Comparison of ENCODE assay signal across 1 cellular context in the genomic region with DNA sequence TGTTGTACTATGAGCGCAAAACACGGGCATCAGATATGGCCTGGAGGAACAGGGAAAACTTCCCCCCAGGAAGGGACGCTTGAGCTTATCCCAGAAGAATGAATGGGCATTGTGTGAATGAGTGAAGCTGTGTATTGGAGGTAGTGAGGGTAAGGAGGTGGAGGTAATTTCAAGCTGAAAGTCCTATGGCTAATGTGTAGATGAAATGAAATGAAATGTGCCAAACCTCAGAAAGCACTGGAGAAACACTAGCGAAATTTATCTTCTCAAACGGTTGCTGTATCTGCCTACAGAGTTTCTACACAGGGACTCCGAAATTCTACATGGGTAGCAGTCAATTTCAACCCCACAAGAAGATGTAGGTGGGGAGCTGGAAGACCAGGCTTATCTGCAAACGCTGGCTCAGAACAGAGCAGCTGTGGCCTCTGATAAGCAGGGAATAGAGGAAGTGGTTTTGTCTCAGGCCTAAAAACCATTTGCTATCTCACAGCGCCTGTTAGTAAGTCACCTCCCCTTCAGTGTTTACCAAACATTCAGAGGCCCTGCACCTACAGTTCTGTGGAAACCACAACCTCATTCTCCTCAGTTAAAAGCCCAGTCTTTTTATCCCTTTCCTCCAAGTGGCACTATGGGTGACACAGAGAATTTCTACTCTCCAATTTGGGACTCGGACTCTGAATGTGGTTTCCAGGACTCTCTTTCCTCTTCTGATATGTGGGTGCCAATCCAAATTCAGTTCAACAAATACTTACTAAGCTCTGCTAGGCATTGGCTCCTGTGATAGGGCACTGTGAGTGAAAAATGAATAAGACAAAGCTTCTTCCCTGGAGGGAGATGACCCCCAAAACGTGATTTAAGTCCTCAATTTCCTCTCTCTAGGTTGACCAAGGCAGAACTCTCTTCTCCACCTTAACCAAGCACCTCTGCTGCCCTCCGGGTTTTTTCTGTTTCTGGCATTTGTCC.
A peak's percentile ranks its signal among the peaks of the same experiment; 100 is the strongest.
TF ChIP-seq lines count a peak whose summit lies in the region.

No MANE protein-coding gene starts in this region.

TF ChIP-seq in K562, 482 proteins besides CTCF, POLR2A, EP300 and RAD21 (continues in another document):
- no peak for TF ChIP-seq PURB (CRISPR knock-in tag; IDR thresholded peaks at IDR 0.05; ENCODE audit: low read depth)
- TF ChIP-seq GABPB2 (CRISPR knock-in tag; conservative IDR thresholded peaks at IDR 0.05) = no peak
- peak; percentile 99 for TF ChIP-seq STAT5A (IDR thresholded peaks at IDR 0.05; ENCODE audit: borderline replicate concordance, low read length)
- TF ChIP-seq MBD2 (IDR thresholded peaks at IDR 0.05; ENCODE audit: borderline replicate concordance, low read depth) = peak; percentile 97
- TF ChIP-seq, protein P1, sequence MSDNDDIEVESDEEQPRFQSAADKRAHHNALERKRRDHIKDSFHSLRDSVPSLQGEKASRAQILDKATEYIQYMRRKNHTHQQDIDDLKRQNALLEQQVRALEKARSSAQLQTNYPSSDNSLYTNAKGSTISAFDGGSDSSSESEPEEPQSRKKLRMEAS (CRISPR knock-in tag; IDR thresholded peaks at IDR 0.05) = peak; percentile 71
- TF ChIP-seq TARDBP (IDR thresholded peaks at IDR 0.05) = peak; percentile 99
- TF ChIP-seq, protein P2, sequence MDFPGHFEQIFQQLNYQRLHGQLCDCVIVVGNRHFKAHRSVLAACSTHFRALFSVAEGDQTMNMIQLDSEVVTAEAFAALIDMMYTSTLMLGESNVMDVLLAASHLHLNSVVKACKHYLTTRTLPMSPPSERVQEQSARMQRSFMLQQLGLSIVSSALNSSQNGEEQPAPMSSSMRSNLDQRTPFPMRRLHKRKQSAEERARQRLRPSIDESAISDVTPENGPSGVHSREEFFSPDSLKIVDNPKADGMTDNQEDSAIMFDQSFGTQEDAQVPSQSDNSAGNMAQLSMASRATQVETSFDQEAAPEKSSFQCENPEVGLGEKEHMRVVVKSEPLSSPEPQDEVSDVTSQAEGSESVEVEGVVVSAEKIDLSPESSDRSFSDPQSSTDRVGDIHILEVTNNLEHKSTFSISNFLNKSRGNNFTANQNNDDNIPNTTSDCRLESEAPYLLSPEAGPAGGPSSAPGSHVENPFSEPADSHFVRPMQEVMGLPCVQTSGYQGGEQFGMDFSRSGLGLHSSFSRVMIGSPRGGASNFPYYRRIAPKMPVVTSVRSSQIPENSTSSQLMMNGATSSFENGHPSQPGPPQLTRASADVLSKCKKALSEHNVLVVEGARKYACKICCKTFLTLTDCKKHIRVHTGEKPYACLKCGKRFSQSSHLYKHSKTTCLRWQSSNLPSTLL (IDR thresholded peaks at IDR 0.05) = no peak
- TF ChIP-seq NFATC3 (IDR thresholded peaks at IDR 0.05) = peak; percentile 91
- TF ChIP-seq, protein P3, sequence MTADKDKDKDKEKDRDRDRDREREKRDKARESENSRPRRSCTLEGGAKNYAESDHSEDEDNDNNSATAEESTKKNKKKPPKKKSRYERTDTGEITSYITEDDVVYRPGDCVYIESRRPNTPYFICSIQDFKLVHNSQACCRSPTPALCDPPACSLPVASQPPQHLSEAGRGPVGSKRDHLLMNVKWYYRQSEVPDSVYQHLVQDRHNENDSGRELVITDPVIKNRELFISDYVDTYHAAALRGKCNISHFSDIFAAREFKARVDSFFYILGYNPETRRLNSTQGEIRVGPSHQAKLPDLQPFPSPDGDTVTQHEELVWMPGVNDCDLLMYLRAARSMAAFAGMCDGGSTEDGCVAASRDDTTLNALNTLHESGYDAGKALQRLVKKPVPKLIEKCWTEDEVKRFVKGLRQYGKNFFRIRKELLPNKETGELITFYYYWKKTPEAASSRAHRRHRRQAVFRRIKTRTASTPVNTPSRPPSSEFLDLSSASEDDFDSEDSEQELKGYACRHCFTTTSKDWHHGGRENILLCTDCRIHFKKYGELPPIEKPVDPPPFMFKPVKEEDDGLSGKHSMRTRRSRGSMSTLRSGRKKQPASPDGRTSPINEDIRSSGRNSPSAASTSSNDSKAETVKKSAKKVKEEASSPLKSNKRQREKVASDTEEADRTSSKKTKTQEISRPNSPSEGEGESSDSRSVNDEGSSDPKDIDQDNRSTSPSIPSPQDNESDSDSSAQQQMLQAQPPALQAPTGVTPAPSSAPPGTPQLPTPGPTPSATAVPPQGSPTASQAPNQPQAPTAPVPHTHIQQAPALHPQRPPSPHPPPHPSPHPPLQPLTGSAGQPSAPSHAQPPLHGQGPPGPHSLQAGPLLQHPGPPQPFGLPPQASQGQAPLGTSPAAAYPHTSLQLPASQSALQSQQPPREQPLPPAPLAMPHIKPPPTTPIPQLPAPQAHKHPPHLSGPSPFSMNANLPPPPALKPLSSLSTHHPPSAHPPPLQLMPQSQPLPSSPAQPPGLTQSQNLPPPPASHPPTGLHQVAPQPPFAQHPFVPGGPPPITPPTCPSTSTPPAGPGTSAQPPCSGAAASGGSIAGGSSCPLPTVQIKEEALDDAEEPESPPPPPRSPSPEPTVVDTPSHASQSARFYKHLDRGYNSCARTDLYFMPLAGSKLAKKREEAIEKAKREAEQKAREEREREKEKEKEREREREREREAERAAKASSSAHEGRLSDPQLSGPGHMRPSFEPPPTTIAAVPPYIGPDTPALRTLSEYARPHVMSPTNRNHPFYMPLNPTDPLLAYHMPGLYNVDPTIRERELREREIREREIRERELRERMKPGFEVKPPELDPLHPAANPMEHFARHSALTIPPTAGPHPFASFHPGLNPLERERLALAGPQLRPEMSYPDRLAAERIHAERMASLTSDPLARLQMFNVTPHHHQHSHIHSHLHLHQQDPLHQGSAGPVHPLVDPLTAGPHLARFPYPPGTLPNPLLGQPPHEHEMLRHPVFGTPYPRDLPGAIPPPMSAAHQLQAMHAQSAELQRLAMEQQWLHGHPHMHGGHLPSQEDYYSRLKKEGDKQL (CRISPR knock-in tag; IDR thresholded peaks at IDR 0.05; ENCODE audit: borderline replicate concordance) = no peak
- no peak for TF ChIP-seq YBX1 (IDR thresholded peaks at IDR 0.05)
- peak; percentile 42; the same call in 1 of the 2 replicates for TF ChIP-seq ZBTB12 (CRISPR knock-in tag; IDR thresholded peaks at IDR 0.05)
- TF ChIP-seq MYBL2 (IDR thresholded peaks at IDR 0.05; ENCODE audit: low read depth) = peak; percentile 59; the same call in 1 of the 2 replicates
- no peak for TF ChIP-seq MYBL2 (CRISPR knock-in tag; IDR thresholded peaks at IDR 0.05; ENCODE audit: borderline replicate concordance)
- TF ChIP-seq CBX5 (IDR thresholded peaks at IDR 0.05; ENCODE audit: borderline replicate concordance, low read depth) = peak; percentile 64
- TF ChIP-seq TFAM (CRISPR knock-in tag; conservative IDR thresholded peaks at IDR 0.05) = no peak
- TF ChIP-seq, protein P4, sequence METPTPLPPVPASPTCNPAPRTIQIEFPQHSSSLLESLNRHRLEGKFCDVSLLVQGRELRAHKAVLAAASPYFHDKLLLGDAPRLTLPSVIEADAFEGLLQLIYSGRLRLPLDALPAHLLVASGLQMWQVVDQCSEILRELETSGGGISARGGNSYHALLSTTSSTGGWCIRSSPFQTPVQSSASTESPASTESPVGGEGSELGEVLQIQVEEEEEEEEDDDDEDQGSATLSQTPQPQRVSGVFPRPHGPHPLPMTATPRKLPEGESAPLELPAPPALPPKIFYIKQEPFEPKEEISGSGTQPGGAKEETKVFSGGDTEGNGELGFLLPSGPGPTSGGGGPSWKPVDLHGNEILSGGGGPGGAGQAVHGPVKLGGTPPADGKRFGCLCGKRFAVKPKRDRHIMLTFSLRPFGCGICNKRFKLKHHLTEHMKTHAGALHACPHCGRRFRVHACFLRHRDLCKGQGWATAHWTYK (CRISPR knock-in tag; IDR thresholded peaks at IDR 0.05) = peak; percentile 93; the same call in 1 of the 2 replicates
- TF ChIP-seq ZNF354B (CRISPR knock-in tag; IDR thresholded peaks at IDR 0.05) = peak; percentile 51; the same call in 1 of the 2 replicates
- TF ChIP-seq ZNF512 (tag; IDR thresholded peaks at IDR 0.05) = no peak
- no peak; the same call in none of the 2 replicates for TF ChIP-seq OTX1 (CRISPR knock-in tag; IDR thresholded peaks at IDR 0.05)
- peak in 1 of 2 experiments; percentile 15; a peak in 1 of 4 replicates for TF ChIP-seq NRF1 (conservative IDR thresholded peaks at IDR 0.05 in 1 of 2, IDR thresholded peaks at IDR 0.05 in 1 of 2)
- TF ChIP-seq, protein P5, sequence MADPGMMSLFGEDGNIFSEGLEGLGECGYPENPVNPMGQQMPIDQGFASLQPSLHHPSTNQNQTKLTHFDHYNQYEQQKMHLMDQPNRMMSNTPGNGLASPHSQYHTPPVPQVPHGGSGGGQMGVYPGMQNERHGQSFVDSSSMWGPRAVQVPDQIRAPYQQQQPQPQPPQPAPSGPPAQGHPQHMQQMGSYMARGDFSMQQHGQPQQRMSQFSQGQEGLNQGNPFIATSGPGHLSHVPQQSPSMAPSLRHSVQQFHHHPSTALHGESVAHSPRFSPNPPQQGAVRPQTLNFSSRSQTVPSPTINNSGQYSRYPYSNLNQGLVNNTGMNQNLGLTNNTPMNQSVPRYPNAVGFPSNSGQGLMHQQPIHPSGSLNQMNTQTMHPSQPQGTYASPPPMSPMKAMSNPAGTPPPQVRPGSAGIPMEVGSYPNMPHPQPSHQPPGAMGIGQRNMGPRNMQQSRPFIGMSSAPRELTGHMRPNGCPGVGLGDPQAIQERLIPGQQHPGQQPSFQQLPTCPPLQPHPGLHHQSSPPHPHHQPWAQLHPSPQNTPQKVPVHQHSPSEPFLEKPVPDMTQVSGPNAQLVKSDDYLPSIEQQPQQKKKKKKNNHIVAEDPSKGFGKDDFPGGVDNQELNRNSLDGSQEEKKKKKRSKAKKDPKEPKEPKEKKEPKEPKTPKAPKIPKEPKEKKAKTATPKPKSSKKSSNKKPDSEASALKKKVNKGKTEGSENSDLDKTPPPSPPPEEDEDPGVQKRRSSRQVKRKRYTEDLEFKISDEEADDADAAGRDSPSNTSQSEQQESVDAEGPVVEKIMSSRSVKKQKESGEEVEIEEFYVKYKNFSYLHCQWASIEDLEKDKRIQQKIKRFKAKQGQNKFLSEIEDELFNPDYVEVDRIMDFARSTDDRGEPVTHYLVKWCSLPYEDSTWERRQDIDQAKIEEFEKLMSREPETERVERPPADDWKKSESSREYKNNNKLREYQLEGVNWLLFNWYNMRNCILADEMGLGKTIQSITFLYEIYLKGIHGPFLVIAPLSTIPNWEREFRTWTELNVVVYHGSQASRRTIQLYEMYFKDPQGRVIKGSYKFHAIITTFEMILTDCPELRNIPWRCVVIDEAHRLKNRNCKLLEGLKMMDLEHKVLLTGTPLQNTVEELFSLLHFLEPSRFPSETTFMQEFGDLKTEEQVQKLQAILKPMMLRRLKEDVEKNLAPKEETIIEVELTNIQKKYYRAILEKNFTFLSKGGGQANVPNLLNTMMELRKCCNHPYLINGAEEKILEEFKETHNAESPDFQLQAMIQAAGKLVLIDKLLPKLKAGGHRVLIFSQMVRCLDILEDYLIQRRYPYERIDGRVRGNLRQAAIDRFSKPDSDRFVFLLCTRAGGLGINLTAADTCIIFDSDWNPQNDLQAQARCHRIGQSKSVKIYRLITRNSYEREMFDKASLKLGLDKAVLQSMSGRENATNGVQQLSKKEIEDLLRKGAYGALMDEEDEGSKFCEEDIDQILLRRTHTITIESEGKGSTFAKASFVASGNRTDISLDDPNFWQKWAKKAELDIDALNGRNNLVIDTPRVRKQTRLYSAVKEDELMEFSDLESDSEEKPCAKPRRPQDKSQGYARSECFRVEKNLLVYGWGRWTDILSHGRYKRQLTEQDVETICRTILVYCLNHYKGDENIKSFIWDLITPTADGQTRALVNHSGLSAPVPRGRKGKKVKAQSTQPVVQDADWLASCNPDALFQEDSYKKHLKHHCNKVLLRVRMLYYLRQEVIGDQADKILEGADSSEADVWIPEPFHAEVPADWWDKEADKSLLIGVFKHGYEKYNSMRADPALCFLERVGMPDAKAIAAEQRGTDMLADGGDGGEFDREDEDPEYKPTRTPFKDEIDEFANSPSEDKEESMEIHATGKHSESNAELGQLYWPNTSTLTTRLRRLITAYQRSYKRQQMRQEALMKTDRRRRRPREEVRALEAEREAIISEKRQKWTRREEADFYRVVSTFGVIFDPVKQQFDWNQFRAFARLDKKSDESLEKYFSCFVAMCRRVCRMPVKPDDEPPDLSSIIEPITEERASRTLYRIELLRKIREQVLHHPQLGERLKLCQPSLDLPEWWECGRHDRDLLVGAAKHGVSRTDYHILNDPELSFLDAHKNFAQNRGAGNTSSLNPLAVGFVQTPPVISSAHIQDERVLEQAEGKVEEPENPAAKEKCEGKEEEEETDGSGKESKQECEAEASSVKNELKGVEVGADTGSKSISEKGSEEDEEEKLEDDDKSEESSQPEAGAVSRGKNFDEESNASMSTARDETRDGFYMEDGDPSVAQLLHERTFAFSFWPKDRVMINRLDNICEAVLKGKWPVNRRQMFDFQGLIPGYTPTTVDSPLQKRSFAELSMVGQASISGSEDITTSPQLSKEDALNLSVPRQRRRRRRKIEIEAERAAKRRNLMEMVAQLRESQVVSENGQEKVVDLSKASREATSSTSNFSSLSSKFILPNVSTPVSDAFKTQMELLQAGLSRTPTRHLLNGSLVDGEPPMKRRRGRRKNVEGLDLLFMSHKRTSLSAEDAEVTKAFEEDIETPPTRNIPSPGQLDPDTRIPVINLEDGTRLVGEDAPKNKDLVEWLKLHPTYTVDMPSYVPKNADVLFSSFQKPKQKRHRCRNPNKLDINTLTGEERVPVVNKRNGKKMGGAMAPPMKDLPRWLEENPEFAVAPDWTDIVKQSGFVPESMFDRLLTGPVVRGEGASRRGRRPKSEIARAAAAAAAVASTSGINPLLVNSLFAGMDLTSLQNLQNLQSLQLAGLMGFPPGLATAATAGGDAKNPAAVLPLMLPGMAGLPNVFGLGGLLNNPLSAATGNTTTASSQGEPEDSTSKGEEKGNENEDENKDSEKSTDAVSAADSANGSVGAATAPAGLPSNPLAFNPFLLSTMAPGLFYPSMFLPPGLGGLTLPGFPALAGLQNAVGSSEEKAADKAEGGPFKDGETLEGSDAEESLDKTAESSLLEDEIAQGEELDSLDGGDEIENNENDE (IDR thresholded peaks at IDR 0.05; ENCODE audit: low read depth, low read length) = no peak
- TF ChIP-seq RNF2 (IDR thresholded peaks at IDR 0.05) = peak; percentile 100
- TF ChIP-seq NUFIP1 (IDR thresholded peaks at IDR 0.05; ENCODE audit: partially characterized antibody) = no peak
- TF ChIP-seq ZNF436 (CRISPR knock-in tag; IDR thresholded peaks at IDR 0.05) = no peak
- TF ChIP-seq MCM5 (IDR thresholded peaks at IDR 0.05; ENCODE audit: low read depth) = no peak
- no peak for TF ChIP-seq SMC3 (conservative IDR thresholded peaks at IDR 0.05; ENCODE audit: insufficient read depth, low read depth, low read length)
